8 cellular contexts compared by ENCODE assay signal in genomic region chr2:169131587-169132512, GRCh38.
DNase-seq lines count a peak whose midpoint lies in the region; ATAC-seq and TF ChIP-seq lines count a peak whose summit lies in the region.

No MANE protein-coding gene starts in this region.

- H3K9ac ChIP-seq in HCT116 (ENCODE audit: low read length), result no peak overlapping the region

- H3K27ac ChIP-seq in HCT116 (ENCODE audit: low read depth, low read length) (no peak overlapping the region), adrenal gland (no peak overlapping the region), hepatocyte (no peak overlapping the region)

- H3K36me3 Mint-ChIP-seq in activated naive CD8-positive, alpha-beta T cell treated with anti-CD3 and anti-CD28 coated beads, Interleukin-2, amount 50 U/mL, for 24 hours (ENCODE audit: low read depth), result no peaks in the 10 kb centered on the region
- no peaks in the 10 kb centered on the region for H3K36me3 Mint-ChIP-seq in activated naive CD8-positive, alpha-beta T cell treated with anti-CD3 and anti-CD28 coated beads for 36 hours

- no peak overlapping the region for H3K4me3 Mint-ChIP-seq in activated naive CD8-positive, alpha-beta T cell treated with anti-CD3 and anti-CD28 coated beads, Interleukin-2, amount 50 U/mL, for 24 hours
- H3K4me3 Mint-ChIP-seq in activated naive CD8-positive, alpha-beta T cell treated with anti-CD3 and anti-CD28 coated beads for 36 hours, result no peak overlapping the region

- H3K79me2 ChIP-seq in HCT116 (ENCODE audit: insufficient read depth, low read length) (no peaks in the 10 kb centered on the region), hepatocyte (no peaks in the 10 kb centered on the region)

- H3K4me1 Mint-ChIP-seq in activated naive CD8-positive, alpha-beta T cell treated with anti-CD3 and anti-CD28 coated beads, Interleukin-2, amount 50 U/mL, for 24 hours, result no peaks in the 10 kb centered on the region
- H3K4me1 Mint-ChIP-seq in activated naive CD8-positive, alpha-beta T cell treated with anti-CD3 and anti-CD28 coated beads for 36 hours, result no peaks in the 10 kb centered on the region

- POLR2A ChIA-PET in HCT116 (lab: Charles Lee), result interaction anchor here (0.7 kb wide), 1 partner anchor 12 kb away, joined by 3 read pairs; no protein-coding TSS in a partner anchor

- H3K27me3 Mint-ChIP-seq in activated naive CD8-positive, alpha-beta T cell treated with anti-CD3 and anti-CD28 coated beads, Interleukin-2, amount 50 U/mL, for 24 hours, result no peaks in the 10 kb centered on the region
- H3K27me3 Mint-ChIP-seq in activated naive CD8-positive, alpha-beta T cell treated with anti-CD3 and anti-CD28 coated beads for 36 hours, result no peaks in the 10 kb centered on the region

- peak; percentile 68 for TF ChIP-seq RAD21 in HCT116 (IDR thresholded peaks at IDR 0.05; ENCODE audit: low read depth)

- CTCF ChIA-PET in HCT116 (lab: Charles Lee), result interaction anchor here (0.6 to 2.0 kb wide), 32 partner anchors 9 to 316 kb away, joined by 3 to 45 read pairs (median 4); no protein-coding TSS in a partner anchor

- H3K4me1 ChIP-seq in HCT116 (ENCODE audit: control insufficient read depth in 1 of 2, insufficient read depth in 2 of 2, low read length in 2 of 2) (0 out of 4 replicates have a peak, but pooled peaks cover 0 to 2% of the 10 kb centered on the region in 2 experiments), adrenal gland (replicated peaks in 1 of 2) (no peaks in the 10 kb centered on the region), hepatocyte (ENCODE audit: insufficient read depth) (no peaks in the 10 kb centered on the region)

- H3K36me3 ChIP-seq in HCT116 (ENCODE audit: control insufficient read depth in 1 of 2, insufficient read depth in 2 of 2, low read length in 2 of 2) (no peaks in the 10 kb centered on the region), adrenal gland (replicated peaks in 1 of 2) (no peaks in the 10 kb centered on the region), hepatocyte (replicated peaks; ENCODE audit: insufficient read depth, low read depth) (no peaks in the 10 kb centered on the region)

- H3K4me2 ChIP-seq in HCT116 (ENCODE audit: low read length) (peak overlapping the region; percentile 32; the same call in 1 of the 2 replicates), hepatocyte (no peak overlapping the region)

- RAD21 ChIA-PET in HCT116 (lab: Charles Lee; ENCODE audit: low non-redundant PET in 1 of 2, low total read pairs in 2 of 2, uncharacterized antibody in 2 of 2, unreplicated experiment in 2 of 2), result interaction anchor here (0.5 to 1.2 kb wide), 3 partner anchors 22 to 318 kb away, joined by 3 to 4 read pairs (median 3); no protein-coding TSS in a partner anchor

- H3K9me3 Mint-ChIP-seq in activated naive CD8-positive, alpha-beta T cell treated with anti-CD3 and anti-CD28 coated beads, Interleukin-2, amount 50 U/mL, for 24 hours, result no peaks in the 10 kb centered on the region
- H3K9me3 Mint-ChIP-seq in activated naive CD8-positive, alpha-beta T cell treated with anti-CD3 and anti-CD28 coated beads for 36 hours, result no peaks in the 10 kb centered on the region

- H4K20me1 ChIP-seq in HCT116 (ENCODE audit: insufficient read depth) (no peaks in the 10 kb centered on the region), hepatocyte (ENCODE audit: insufficient read depth, poor library complexity, severe bottlenecking) (no peaks in the 10 kb centered on the region)

- TF ChIP-seq POLR2A in HCT116 (IDR thresholded peaks at IDR 0.05; ENCODE audit: borderline replicate concordance, extremely low read depth, insufficient read depth, insufficient read length) (no peak), adrenal gland (IDR thresholded peaks at IDR 0.05) (no peak), lower leg skin (IDR thresholded peaks at IDR 0.05) (no peak)

- H3K27ac Mint-ChIP-seq in activated naive CD8-positive, alpha-beta T cell treated with anti-CD3 and anti-CD28 coated beads, Interleukin-2, amount 50 U/mL, for 24 hours, result no peak overlapping the region
- no peak overlapping the region for H3K27ac Mint-ChIP-seq in activated naive CD8-positive, alpha-beta T cell treated with anti-CD3 and anti-CD28 coated beads for 36 hours

- H3K9me2 ChIP-seq in HCT116 (ENCODE audit: insufficient read depth) (no peaks in the 10 kb centered on the region), hepatocyte (replicated peaks; ENCODE audit: insufficient read depth) (no peaks in the 10 kb centered on the region)

- no peak for DNase-seq in activated naive CD8-positive, alpha-beta T cell treated with anti-CD3 and anti-CD28 coated beads, Interleukin-2, amount 50 U/mL, for 24 hours
- no peak for DNase-seq in activated naive CD8-positive, alpha-beta T cell treated with anti-CD3 and anti-CD28 coated beads for 36 hours
- DNase-seq in HCT116 (ENCODE audit: low read depth, low spot score) (peak; percentile 77), NCI-H1694 treated with DMSO at 0.1 percent for 48 hours (lab: John Stamatoyannopoulos, UW) (peak; percentile 76), adrenal gland (no peak), hepatocyte (ENCODE audit: low spot score) (peak; percentile 20), lower leg skin (ENCODE audit: low spot score in 2 of 2) (no peak)
- no peak for DNase-seq in stimulated activated naive CD8-positive, alpha-beta T cell treated with anti-CD3 and anti-CD28 coated beads, Interleukin-15, Interleukin-2, amounts not matched to agents 100 U/mL and 50 U/mL, for 24 hours

- peak; percentile 69 to 98 (median 79) for TF ChIP-seq CTCF in HCT116 (IDR thresholded peaks at IDR 0.05 in 2 of 3, conservative IDR thresholded peaks at IDR 0.05 in 1 of 3; ENCODE audit: borderline replicate concordance in 1 of 3, insufficient read depth in 1 of 3, low read depth in 2 of 3, low read length in 2 of 3)
- peak; percentile 62 to 87 (median 80) for TF ChIP-seq CTCF in adrenal gland (IDR thresholded peaks at IDR 0.05)
- peak; percentile 65 for TF ChIP-seq CTCF in hepatocyte (IDR thresholded peaks at IDR 0.05; ENCODE audit: poor library complexity)
- no peak for TF ChIP-seq CTCF in lower leg skin (IDR thresholded peaks at IDR 0.05)

- no peaks in the 10 kb centered on the region for H3K27me3 ChIP-seq in HCT116 (ENCODE audit: insufficient read depth, low read length)
- H3K27me3 ChIP-seq in adrenal gland, result no peaks in the 10 kb centered on the region
- H3K27me3 ChIP-seq in hepatocyte, result no peaks in the 10 kb centered on the region

- intact Hi-C loops in HCT116 (cut with micrococcal nuclease), result loop anchor here (1.0 kb wide), 2 partner anchors 23 to 171 kb away; no protein-coding TSS in a partner anchor
- intact Hi-C loops in adrenal gland (cut with DNase I), result no loop called here
- intact Hi-C loops in lower leg skin (cut with DNase I; ENCODE audit: low total_unique reads), result loop anchor here (5.0 kb wide), 1 partner anchor 170 kb away; no protein-coding TSS in a partner anchor

- BruUV-seq in HCT116 (replicated peaks; lab: Mats Ljungman, UMichigan), result no TSS peak

- H2AFZ ChIP-seq in HCT116 (ENCODE audit: low read depth, low read length, poor library complexity, severe bottlenecking) (peak overlapping the region; percentile 91), hepatocyte (no peak overlapping the region)

- WGBS in adrenal gland, 4 donors, result 24 to 32% (median 30%) methylated on average over 9 of the region's 9 CpGs
- 44% methylated on average over 9 of the region's 9 CpGs for WGBS in hepatocyte (ENCODE audit: low lambda C conversion rate, missing lambda C conversion rate)
- WGBS in lower leg skin, 2 donors, result 30 to 32% methylated on average over 9 of the region's 9 CpGs

- H3K9me3 ChIP-seq in HCT116 (ENCODE audit: control insufficient read depth in 1 of 2, insufficient read depth in 1 of 2, low read depth in 1 of 2, low read length in 2 of 2), result no peaks in the 10 kb centered on the region
- H3K9me3 ChIP-seq in adrenal gland (replicated peaks in 1 of 3), result no peaks in the 10 kb centered on the region
- no peaks in the 10 kb centered on the region for H3K9me3 ChIP-seq in hepatocyte (ENCODE audit: low read depth)

- no peak overlapping the region for H3K4me3 ChIP-seq in HCT116 (replicated peaks in 1 of 2; ENCODE audit: low read depth in 1 of 2, low read length in 2 of 2)
- no peak overlapping the region for H3K4me3 ChIP-seq in adrenal gland
- no peak overlapping the region for H3K4me3 ChIP-seq in hepatocyte
- no peak overlapping the region for H3K4me3 ChIP-seq in lower leg skin (ENCODE audit: low read depth, poor library complexity, severe bottlenecking)

- peak; percentile 98 for ATAC-seq in activated naive CD8-positive, alpha-beta T cell treated with anti-CD3 and anti-CD28 coated beads, Interleukin-2, amount 50 U/mL, for 24 hours
- peak; percentile 98 for ATAC-seq in HCT116
- ATAC-seq in stimulated activated naive CD8-positive, alpha-beta T cell treated with anti-CD3 and anti-CD28 coated beads, Interleukin-15, Interleukin-2, amounts not matched to agents 100 U/mL and 50 U/mL, for 24 hours, result peak; percentile 82

TF ChIP-seq in HCT116, 20 proteins besides CTCF, POLR2A, EP300 and RAD21 (continues in another document):
- peak; percentile 17; the same call in 1 of the 2 replicates for TF ChIP-seq SP1 (IDR thresholded peaks at IDR 0.05; ENCODE audit: low read depth)
- TF ChIP-seq EGR1 (IDR thresholded peaks at IDR 0.05; ENCODE audit: low read depth), result no peak
- TF ChIP-seq ELF1 (IDR thresholded peaks at IDR 0.05; ENCODE audit: borderline replicate concordance, low read depth), result no peak
- 0 out of 2 replicates have a peak, but pooled peaks have one; percentile 43 for TF ChIP-seq SIN3A (IDR thresholded peaks at IDR 0.05; ENCODE audit: low read depth)
- no peak for TF ChIP-seq POLR2AphosphoS5 (IDR thresholded peaks at IDR 0.05; ENCODE audit: low read depth, low read length)

Comparison
In these comparisons a context has a peak if more than half of its experiments do, and no peak if none do; other contexts are left out.
1. DNase-seq: peak in HCT116 (single experiment), NCI-H1694 treated with DMSO at 0.1 percent for 48 hours (single experiment) and hepatocyte (single experiment); none in activated naive CD8-positive, alpha-beta T cell treated with anti-CD3 and anti-CD28 coated beads, Interleukin-2, amount 50 U/mL, for 24 hours (single experiment), activated naive CD8-positive, alpha-beta T cell treated with anti-CD3 and anti-CD28 coated beads for 36 hours (single experiment), adrenal gland (0 of 7), stimulated activated naive CD8-positive, alpha-beta T cell treated with anti-CD3 and anti-CD28 coated beads, Interleukin-15, Interleukin-2, amounts not matched to agents 100 U/mL and 50 U/mL, for 24 hours (single experiment) and lower leg skin (0 of 2).
2. CTCF ChIP-seq: peak in HCT116 (3 of 3), adrenal gland (6 of 6) and hepatocyte (single experiment); none in lower leg skin (0 of 3).
3. intact Hi-C loops: an anchor here in HCT116 (1.0 kb wide) and lower leg skin (5.0 kb wide); none called in adrenal gland.
4. Peak in every context shown above with its lines, with median percentiles within 50 percentile points of each other: ATAC-seq.